22 cellular contexts compared by ENCODE assay signal in the genomic region with DNA sequence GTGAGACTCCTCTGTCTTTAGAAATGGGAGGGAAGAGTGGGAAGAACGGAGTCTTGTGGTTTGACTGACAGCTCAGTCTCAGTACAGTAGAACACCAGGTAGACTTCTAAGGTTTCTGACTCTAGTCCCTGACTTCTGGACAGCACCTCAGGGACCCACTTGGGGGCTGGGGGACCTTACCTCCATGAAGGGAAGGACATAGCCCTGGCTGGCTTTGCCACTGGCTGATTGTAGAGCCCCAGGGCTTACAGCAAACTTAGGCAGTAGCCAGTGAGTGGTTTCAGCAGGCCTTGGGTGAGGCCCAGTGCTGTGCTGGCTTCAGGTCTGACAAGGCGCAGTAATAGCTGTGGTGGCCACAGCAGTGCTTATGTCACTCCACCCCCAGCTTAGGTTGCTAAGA.
DNase-seq lines count a peak whose midpoint lies in the region; ATAC-seq, FAIRE-seq and TF ChIP-seq lines count a peak whose summit lies in the region.
"Had no signal": no experiment of that assay in that cellular context is flagged by ENCODE, and none has a peak within 500 bp of the region (broad histone marks: within the 10 kb centered on the region; RNA-seq: fewer than 3 reads in every experiment).

No MANE protein-coding gene starts in this region.

- H3K9me3 ChIP-seq in kidney (ENCODE audit: control insufficient read depth in 1 of 2, low read length in 2 of 2) = no peaks in the 10 kb centered on the region
- no peaks in the 10 kb centered on the region for H3K9me3 ChIP-seq in aorta (ENCODE audit: control insufficient read depth, low read length)
- no peaks in the 10 kb centered on the region for H3K9me3 ChIP-seq in right atrium auricular region
- H3K9me3 ChIP-seq: BLaER1, Caco-2, HAP-1 had no signal

- H3K9ac ChIP-seq in kidney (ENCODE audit: low read length in 2 of 2) = no peak overlapping the region
- H3K9ac ChIP-seq: BLaER1 had no signal

- intact Hi-C loops in kidney (cut with DNase I) (no loop called here), aorta (cut with DNase I) (no loop called here)

- peak; percentile 13 for ATAC-seq in stimulated activated effector memory CD8-positive, alpha-beta T cell treated with anti-CD3 and anti-CD28 coated beads, Interleukin-12 subunit alpha, Interleukin-12 subunit beta, amount 100 ng/mL, for 72 hours
- peak; percentile 46 for ATAC-seq in aorta (ENCODE audit: low FRiP score)
- ATAC-seq in effector memory CD8-positive, alpha-beta T cell (replicated peaks) = no peak
- ATAC-seq: CD8-positive, alpha-beta T cell; GM12878 had no signal

- no peak overlapping the region for H3K4me3 Mint-ChIP-seq in osteocyte (ENCODE audit: unreplicated experiment)
- H3K4me3 Mint-ChIP-seq in stimulated activated effector memory CD8-positive, alpha-beta T cell treated with anti-CD3 and anti-CD28 coated beads, Interleukin-12 subunit alpha, Interleukin-12 subunit beta, amount 100 ng/mL, for 72 hours = no peak overlapping the region
- H3K4me3 Mint-ChIP-seq in effector memory CD8-positive, alpha-beta T cell = no peak overlapping the region
- H3K4me3 Mint-ChIP-seq: B cell; CD4-positive, CD25-positive, alpha-beta regulatory T cell; CD8-positive, alpha-beta T cell; HFFc6 had no signal

- peaks cover 23% of the 10 kb centered on the region for H3K27me3 Mint-ChIP-seq in osteocyte (ENCODE audit: unreplicated experiment)
- H3K27me3 Mint-ChIP-seq in effector memory CD8-positive, alpha-beta T cell = no peaks in the 10 kb centered on the region
- H3K27me3 Mint-ChIP-seq: B cell; CD4-positive, CD25-positive, alpha-beta regulatory T cell had no signal

- FAIRE-seq in kidney (lab: Jason Lieb, UNC) = no peak
- FAIRE-seq: GM12878, GM18507, H54 had no signal

- no peak overlapping the region for H3K27ac Mint-ChIP-seq in osteocyte (ENCODE audit: unreplicated experiment)
- no peak overlapping the region for H3K27ac Mint-ChIP-seq in stimulated activated effector memory CD8-positive, alpha-beta T cell treated with anti-CD3 and anti-CD28 coated beads, Interleukin-12 subunit alpha, Interleukin-12 subunit beta, amount 100 ng/mL, for 72 hours
- H3K27ac Mint-ChIP-seq in effector memory CD8-positive, alpha-beta T cell = no peak overlapping the region
- H3K27ac Mint-ChIP-seq: B cell; CD4-positive, CD25-positive, alpha-beta regulatory T cell; CD8-positive, alpha-beta T cell; HFFc6 had no signal

- no peaks in the 10 kb centered on the region for H3K27me3 ChIP-seq in aorta (ENCODE audit: control insufficient read depth in 1 of 2, insufficient read depth in 2 of 2, low read length in 1 of 2)
- no peaks in the 10 kb centered on the region for H3K27me3 ChIP-seq in right atrium auricular region
- H3K27me3 ChIP-seq: BLaER1 had no signal

- no peaks in the 10 kb centered on the region for H3K36me3 Mint-ChIP-seq in osteocyte (ENCODE audit: unreplicated experiment)
- no peaks in the 10 kb centered on the region for H3K36me3 Mint-ChIP-seq in stimulated activated effector memory CD8-positive, alpha-beta T cell treated with anti-CD3 and anti-CD28 coated beads, Interleukin-12 subunit alpha, Interleukin-12 subunit beta, amount 100 ng/mL, for 72 hours
- no peaks in the 10 kb centered on the region for H3K36me3 Mint-ChIP-seq in effector memory CD8-positive, alpha-beta T cell (ENCODE audit: insufficient read depth)
- H3K36me3 Mint-ChIP-seq: CD4-positive, CD25-positive, alpha-beta regulatory T cell; CD8-positive, alpha-beta T cell had no signal

- H3K4me1 ChIP-seq in kidney (ENCODE audit: control insufficient read depth in 1 of 2, insufficient read depth in 1 of 2, low read depth in 1 of 2, low read length in 2 of 2) = no peaks in the 10 kb centered on the region
- H3K4me1 ChIP-seq in aorta (ENCODE audit: control insufficient read depth in 1 of 2, insufficient read depth in 2 of 2, low read length in 2 of 2) = no peaks in the 10 kb centered on the region
- no peaks in the 10 kb centered on the region for H3K4me1 ChIP-seq in right atrium auricular region
- H3K4me1 ChIP-seq: BLaER1, Caco-2, HAP-1 had no signal

- H3K27ac ChIP-seq in kidney (ENCODE audit: low read depth in 2 of 2, low read length in 2 of 2) = no peak overlapping the region
- no peak overlapping the region for H3K27ac ChIP-seq in aorta (ENCODE audit: low read depth in 1 of 2, low read length in 2 of 2)
- no peak overlapping the region for H3K27ac ChIP-seq in right atrium auricular region
- H3K27ac ChIP-seq: BLaER1, C4-2B had no signal

- no peaks in the 10 kb centered on the region for H3K4me1 Mint-ChIP-seq in osteocyte (ENCODE audit: unreplicated experiment)
- no peaks in the 10 kb centered on the region for H3K4me1 Mint-ChIP-seq in stimulated activated effector memory CD8-positive, alpha-beta T cell treated with anti-CD3 and anti-CD28 coated beads, Interleukin-12 subunit alpha, Interleukin-12 subunit beta, amount 100 ng/mL, for 72 hours
- H3K4me1 Mint-ChIP-seq in effector memory CD8-positive, alpha-beta T cell (ENCODE audit: low read depth in 2 of 2) = no peaks in the 10 kb centered on the region
- H3K4me1 Mint-ChIP-seq: B cell; CD4-positive, CD25-positive, alpha-beta regulatory T cell had no signal

- DNase-seq in kidney (peak; percentile 37), osteocyte (ENCODE audit: extremely low spot score, unreplicated experiment) (peak; percentile 69), aorta (no peak), NK-92 (lab: John Stamatoyannopoulos, UW; ENCODE audit: unreplicated experiment) (no peak), right atrium auricular region (ENCODE audit: low spot score) (no peak)
- no peak for DNase-seq in stimulated activated effector memory CD8-positive, alpha-beta T cell treated with anti-CD3 and anti-CD28 coated beads, Interleukin-12 subunit alpha, Interleukin-12 subunit beta, amount 100 ng/mL, for 72 hours (ENCODE audit: low spot score in 2 of 2)
- no peak for DNase-seq in effector memory CD8-positive, alpha-beta T cell
- DNase-seq: Caco-2; CD4-positive, CD25-positive, alpha-beta regulatory T cell; CD8-positive, alpha-beta T cell; DMS79; EL; GDM1; GOT3; HFFc6 had no signal

- H3K4me3 ChIP-seq in kidney (ENCODE audit: low read length in 2 of 2) (no peak overlapping the region), aorta (ENCODE audit: low read length in 2 of 2) (no peak overlapping the region), right atrium auricular region (no peak overlapping the region)
- H3K4me3 ChIP-seq: BLaER1, GM12878, HAP-1 had no signal

- 96 to 97% methylated on average over 2 of the region's 2 CpGs for WGBS in aorta, 2 donors

- H3K36me3 ChIP-seq in kidney (ENCODE audit: control insufficient read depth in 1 of 2, insufficient read depth in 2 of 2, low read length in 2 of 2) (no peaks in the 10 kb centered on the region), aorta (ENCODE audit: control insufficient read depth in 1 of 2, insufficient read depth in 2 of 2, low read length in 1 of 2) (no peaks in the 10 kb centered on the region), right atrium auricular region (no peaks in the 10 kb centered on the region)
- H3K36me3 ChIP-seq: BLaER1, HAP-1 had no signal

- H3K9me3 Mint-ChIP-seq in osteocyte (ENCODE audit: unreplicated experiment) = no peaks in the 10 kb centered on the region
- peaks cover 11% of the 10 kb centered on the region for H3K9me3 Mint-ChIP-seq in stimulated activated effector memory CD8-positive, alpha-beta T cell treated with anti-CD3 and anti-CD28 coated beads, Interleukin-12 subunit alpha, Interleukin-12 subunit beta, amount 100 ng/mL, for 72 hours
- peaks cover 11 to 12% of the 10 kb centered on the region in 2 donors for H3K9me3 Mint-ChIP-seq in effector memory CD8-positive, alpha-beta T cell
- H3K9me3 Mint-ChIP-seq: CD8-positive, alpha-beta T cell; HFFc6 had no signal

- TF ChIP-seq CTCF in kidney (IDR thresholded peaks at IDR 0.05; ENCODE audit: borderline replicate concordance, extremely low read depth, insufficient read depth) (no peak), osteocyte (IDR thresholded peaks at IDR 0.05) (no peak), right atrium auricular region (IDR thresholded peaks at IDR 0.05) (no peak)

Comparison
In these comparisons a context has a peak if more than half of its experiments do, and no peak if none do; other contexts are left out.
1. DNase-seq: peak in kidney (single experiment) and osteocyte (single experiment); none in stimulated activated effector memory CD8-positive, alpha-beta T cell treated with anti-CD3 and anti-CD28 coated beads, Interleukin-12 subunit alpha, Interleukin-12 subunit beta, amount 100 ng/mL, for 72 hours (0 of 2), aorta (0 of 2), NK-92 (single experiment), effector memory CD8-positive, alpha-beta T cell (0 of 3) and right atrium auricular region (single experiment).